In the genomic region with DNA sequence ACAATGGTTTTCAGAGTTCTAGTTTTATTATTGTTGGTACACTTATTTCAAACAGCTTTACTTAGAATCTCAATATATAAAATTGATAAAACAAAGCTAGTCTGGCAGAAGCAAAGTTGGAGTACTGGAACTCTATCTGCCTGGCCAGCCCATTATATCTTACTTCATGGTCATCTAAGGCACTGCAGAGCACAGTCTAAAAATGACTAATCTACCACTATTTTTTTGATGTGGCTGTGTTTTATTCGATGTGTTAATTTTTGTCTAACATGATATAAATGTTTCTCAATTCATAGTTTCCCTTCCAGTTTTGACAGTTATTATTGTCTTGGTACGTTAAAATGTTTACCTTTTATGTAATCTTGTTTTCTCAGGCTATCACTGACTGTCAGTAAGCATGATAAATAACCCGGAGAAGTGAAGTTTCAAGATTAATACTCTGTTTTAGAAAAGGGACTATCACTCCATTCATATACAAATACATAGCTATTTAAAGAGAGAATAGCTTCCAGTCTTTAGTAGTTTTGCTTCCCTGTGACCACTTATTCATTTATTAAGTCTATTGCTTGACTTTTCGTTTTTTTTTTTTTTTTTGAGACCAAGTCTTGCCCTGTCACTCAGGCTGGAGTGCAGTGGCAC, we compare ENCODE assay signal across 31 cellular contexts.
A peak's percentile ranks its signal among the peaks of the same experiment; 100 is the strongest.
DNase-seq lines count a peak whose midpoint lies in the region; ATAC-seq, FAIRE-seq and TF ChIP-seq lines count a peak whose summit lies in the region.
"Had no signal": no experiment of that assay in that cellular context is flagged by ENCODE, and none has a peak within 500 bp of the region (broad histone marks: within the 10 kb centered on the region; RNA-seq: fewer than 3 reads in every experiment).

No MANE protein-coding gene starts in this region.

- peaks cover 0 to 7% (median 0%) of the 10 kb centered on the region in 3 donors for H3K4me1 ChIP-seq in pancreas
- no peaks in the 10 kb centered on the region for H3K4me1 ChIP-seq in testis
- H3K4me1 ChIP-seq in hepatocyte (ENCODE audit: insufficient read depth): no peaks in the 10 kb centered on the region
- H3K4me1 ChIP-seq: BE2C, HAP-1, right lobe of liver had no signal

- DNase-seq in pancreas (no peak), testis (no peak), hepatocyte (ENCODE audit: low spot score) (no peak)
- no peak for DNase-seq in effector CD8-positive, alpha-beta T cell (lab: John Stamatoyannopoulos, UW)
- DNase-seq: ACHN; activated gamma-delta T cell; activated naive CD8-positive, alpha-beta T cell treated with anti-CD3 and anti-CD28 coated beads for 36 hours; activated T-cell treated with anti-CD3 and anti-CD28 coated beads, Interleukin-2, amount 50 U/mL, for 24 hours; aorta; BE2C; CD8-positive, alpha-beta T cell; effector memory CD8-positive, alpha-beta T cell; heart right ventricle; IMR-90; NCI-H1417 treated with DMSO at 0.1 percent for 48 hours; NCI-H2081; NCI-H2227 treated with DMSO at 0.1 percent for 48 hours; NCI-H526; posterior cingulate gyrus; right lobe of liver; SHP77 treated with DMSO at 0.1 percent for 48 hours; stimulated activated CD8-positive, alpha-beta memory T cell treated with anti-CD3 and anti-CD28 coated beads, Interleukin-4, amount 100 ng/mL, for 48 hours; T-helper 2 cell had no signal

- no peak overlapping the region for H3K4me3 ChIP-seq in pancreas
- H3K4me3 ChIP-seq in testis: no peak overlapping the region
- H3K4me3 ChIP-seq in hepatocyte: no peak overlapping the region
- H3K4me3 ChIP-seq: cardiac muscle cell, coronary artery, HAP-1, heart right ventricle, right lobe of liver had no signal

- H3K79me2 ChIP-seq in hepatocyte: no peaks in the 10 kb centered on the region

- no peak for TF ChIP-seq POLR2A in testis (IDR thresholded peaks at IDR 0.05)

- ATAC-seq in GM18861 (IDR thresholded peaks at IDR 0.05; ENCODE audit: unreplicated experiment) (peak; percentile 50), GM21619 (IDR thresholded peaks at IDR 0.05; ENCODE audit: unreplicated experiment) (peak; percentile 65), HG03108 (IDR thresholded peaks at IDR 0.05; ENCODE audit: unreplicated experiment) (peak; percentile 54), pancreas (peak in 3 of 4 donors; percentile 29 to 65 (median 59))
- ATAC-seq: CD8-positive, alpha-beta T cell; effector memory CD8-positive, alpha-beta T cell; Panc1; right lobe of liver had no signal

- no peak overlapping the region for H3K27ac ChIP-seq in pancreas
- H3K27ac ChIP-seq in testis: no peak overlapping the region
- H3K27ac ChIP-seq in hepatocyte: no peak overlapping the region
- H3K27ac ChIP-seq: cardiac muscle cell, coronary artery, heart right ventricle, right lobe of liver had no signal

- TF ChIP-seq CTCF in pancreas (IDR thresholded peaks at IDR 0.05) (no peak), testis (IDR thresholded peaks at IDR 0.05) (no peak), hepatocyte (IDR thresholded peaks at IDR 0.05; ENCODE audit: poor library complexity) (no peak)

- H3K4me2 ChIP-seq in hepatocyte: no peak overlapping the region

- H3K9me3 ChIP-seq in pancreas (no peaks in the 10 kb centered on the region), testis (no peaks in the 10 kb centered on the region), hepatocyte (ENCODE audit: low read depth) (no peaks in the 10 kb centered on the region)
- H3K9me3 ChIP-seq: BE2C, HAP-1, right lobe of liver had no signal

- H3K36me3 ChIP-seq in pancreas: no peaks in the 10 kb centered on the region
- H3K36me3 ChIP-seq in testis (ENCODE audit: low read depth, missing control alignments): no peaks in the 10 kb centered on the region
- no peaks in the 10 kb centered on the region for H3K36me3 ChIP-seq in hepatocyte (replicated peaks; ENCODE audit: insufficient read depth, low read depth)
- H3K36me3 ChIP-seq: BE2C, cardiac muscle cell, HAP-1, heart right ventricle, right lobe of liver had no signal

- no peaks in the 10 kb centered on the region for H3K9me2 ChIP-seq in hepatocyte (replicated peaks; ENCODE audit: insufficient read depth)

- no peaks in the 10 kb centered on the region for H4K20me1 ChIP-seq in hepatocyte (ENCODE audit: insufficient read depth, poor library complexity, severe bottlenecking)

- no peak for FAIRE-seq in pancreas (lab: Jason Lieb, UNC)
- FAIRE-seq: GM18507 had no signal

- H2AFZ ChIP-seq in hepatocyte: no peak overlapping the region

- 6 to 9% methylated on average over 4 of the region's 4 CpGs for WGBS in pancreas, 2 donors
- WGBS in testis, 2 donors: 54 to 61% methylated on average over 4 of the region's 4 CpGs
- 55% methylated on average over 4 of the region's 4 CpGs for WGBS in hepatocyte (ENCODE audit: low lambda C conversion rate, missing lambda C conversion rate)

- H3K27me3 ChIP-seq in pancreas: no peaks in the 10 kb centered on the region
- no peaks in the 10 kb centered on the region for H3K27me3 ChIP-seq in testis
- no peaks in the 10 kb centered on the region for H3K27me3 ChIP-seq in hepatocyte
- H3K27me3 ChIP-seq: BE2C, cardiac muscle cell, heart right ventricle, right lobe of liver had no signal

- intact Hi-C loops in pancreas (cut with DNase I) (no loop called here), testis (cut with DNase I; ENCODE audit: low total_unique reads) (no loop called here)
